In the genomic region with DNA sequence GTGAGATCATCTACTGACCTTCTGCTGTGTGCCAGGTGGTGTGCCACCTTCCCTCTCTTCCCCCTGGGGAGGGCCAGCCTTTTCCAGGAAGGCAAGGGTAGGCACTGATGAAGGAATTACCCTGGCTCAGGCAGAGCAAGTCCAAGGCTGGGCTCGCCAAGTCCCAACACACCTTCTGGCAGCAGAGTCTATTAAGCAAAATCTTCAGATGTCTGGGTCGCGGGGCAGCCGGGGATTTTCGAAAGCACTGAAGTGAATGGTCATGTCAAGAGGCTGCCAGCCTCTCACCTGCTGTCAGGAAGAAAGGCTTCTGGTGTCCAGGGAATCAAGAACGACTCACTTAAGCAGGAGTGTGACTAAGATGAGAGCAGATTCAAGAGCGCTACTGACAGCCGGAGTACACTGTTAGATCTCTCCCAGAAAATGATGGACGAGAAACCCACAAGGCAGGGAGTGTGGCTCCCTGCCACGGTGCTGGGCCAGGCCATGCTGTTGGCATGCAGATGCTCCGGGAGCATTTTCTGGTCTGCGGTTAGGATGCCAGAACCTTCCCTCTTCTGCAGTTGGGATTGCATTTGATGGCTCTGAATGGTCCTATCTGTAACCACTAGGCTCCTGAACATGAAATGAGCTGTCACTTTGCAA, we compare ENCODE assay signal across 3 cellular contexts.
TF ChIP-seq lines count a peak whose summit lies in the region.

No MANE protein-coding gene starts in this region.

TF ChIP-seq in H1, 55 proteins besides CTCF, POLR2A, EP300 and RAD21:
- TF ChIP-seq TAF1 (IDR thresholded peaks at IDR 0.05; ENCODE audit: low read depth, low read length) (no peak), YY1 (IDR thresholded peaks at IDR 0.05; ENCODE audit: low read depth, low read length) (no peak), SIX5 (IDR thresholded peaks at IDR 0.05; ENCODE audit: low read depth, low read length) (no peak), MAFK (IDR thresholded peaks at IDR 0.05; ENCODE audit: low read depth, low read length) (no peak), NANOG (IDR thresholded peaks at IDR 0.05; ENCODE audit: insufficient read depth, low read depth, low read length, poor library complexity, severe bottlenecking) (no peak), BACH1 (IDR thresholded peaks at IDR 0.05; ENCODE audit: low read length) (no peak), ASH2L (IDR thresholded peaks at IDR 0.05; ENCODE audit: low read length) (no peak)
TF ChIP-seq in H1: peak in this region for 0.

TF ChIP-seq in neural cell, 6 proteins besides CTCF, POLR2A, EP300 and RAD21:
- TF ChIP-seq POLR2AphosphoS5 (IDR thresholded peaks at IDR 0.05) (no peak), EZH2 (IDR thresholded peaks at IDR 0.05; ENCODE audit: borderline replicate concordance, insufficient read depth, low read length, poor library complexity, severe bottlenecking) (no peak), TAF1 (IDR thresholded peaks at IDR 0.05; ENCODE audit: low read depth) (no peak), SMC3 (conservative IDR thresholded peaks at IDR 0.05; ENCODE audit: poor library complexity) (no peak), MXI1 (conservative IDR thresholded peaks at IDR 0.05; ENCODE audit: poor library complexity, severe bottlenecking) (no peak)
- TF ChIP-seq, protein P1, sequence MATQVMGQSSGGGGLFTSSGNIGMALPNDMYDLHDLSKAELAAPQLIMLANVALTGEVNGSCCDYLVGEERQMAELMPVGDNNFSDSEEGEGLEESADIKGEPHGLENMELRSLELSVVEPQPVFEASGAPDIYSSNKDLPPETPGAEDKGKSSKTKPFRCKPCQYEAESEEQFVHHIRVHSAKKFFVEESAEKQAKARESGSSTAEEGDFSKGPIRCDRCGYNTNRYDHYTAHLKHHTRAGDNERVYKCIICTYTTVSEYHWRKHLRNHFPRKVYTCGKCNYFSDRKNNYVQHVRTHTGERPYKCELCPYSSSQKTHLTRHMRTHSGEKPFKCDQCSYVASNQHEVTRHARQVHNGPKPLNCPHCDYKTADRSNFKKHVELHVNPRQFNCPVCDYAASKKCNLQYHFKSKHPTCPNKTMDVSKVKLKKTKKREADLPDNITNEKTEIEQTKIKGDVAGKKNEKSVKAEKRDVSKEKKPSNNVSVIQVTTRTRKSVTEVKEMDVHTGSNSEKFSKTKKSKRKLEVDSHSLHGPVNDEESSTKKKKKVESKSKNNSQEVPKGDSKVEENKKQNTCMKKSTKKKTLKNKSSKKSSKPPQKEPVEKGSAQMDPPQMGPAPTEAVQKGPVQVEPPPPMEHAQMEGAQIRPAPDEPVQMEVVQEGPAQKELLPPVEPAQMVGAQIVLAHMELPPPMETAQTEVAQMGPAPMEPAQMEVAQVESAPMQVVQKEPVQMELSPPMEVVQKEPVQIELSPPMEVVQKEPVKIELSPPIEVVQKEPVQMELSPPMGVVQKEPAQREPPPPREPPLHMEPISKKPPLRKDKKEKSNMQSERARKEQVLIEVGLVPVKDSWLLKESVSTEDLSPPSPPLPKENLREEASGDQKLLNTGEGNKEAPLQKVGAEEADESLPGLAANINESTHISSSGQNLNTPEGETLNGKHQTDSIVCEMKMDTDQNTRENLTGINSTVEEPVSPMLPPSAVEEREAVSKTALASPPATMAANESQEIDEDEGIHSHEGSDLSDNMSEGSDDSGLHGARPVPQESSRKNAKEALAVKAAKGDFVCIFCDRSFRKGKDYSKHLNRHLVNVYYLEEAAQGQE (IDR thresholded peaks at IDR 0.05; ENCODE audit: borderline replicate concordance): no peak

TF ChIP-seq in HepG2, 621 proteins besides CTCF, POLR2A, EP300 and RAD21:
- TF ChIP-seq ZNF879 (CRISPR knock-in tag; IDR thresholded peaks at IDR 0.05): no peak
- TF ChIP-seq XBP1 (CRISPR knock-in tag; IDR thresholded peaks at IDR 0.05): no peak
- TF ChIP-seq MAFK (conservative IDR thresholded peaks at IDR 0.05 in 1 of 2, IDR thresholded peaks at IDR 0.05 in 1 of 2; ENCODE audit: low read length in 2 of 2): no peak
- no peak for TF ChIP-seq ZNF850 (CRISPR knock-in tag; conservative IDR thresholded peaks at IDR 0.05)
- TF ChIP-seq SP1 (IDR thresholded peaks at IDR 0.05): no peak
- no peak for TF ChIP-seq SP1 (CRISPR knock-in tag; IDR thresholded peaks at IDR 0.05)
- TF ChIP-seq HDAC6 (IDR thresholded peaks at IDR 0.05; ENCODE audit: low read depth, low read length): no peak
- no peak for TF ChIP-seq ZNF337 (CRISPR knock-in tag; IDR thresholded peaks at IDR 0.05; ENCODE audit: borderline replicate concordance, low read depth)
- TF ChIP-seq TCF12 (IDR thresholded peaks at IDR 0.05): no peak
- no peak for TF ChIP-seq TCF12 (CRISPR knock-in tag; IDR thresholded peaks at IDR 0.05)
- TF ChIP-seq HNRNPK (IDR thresholded peaks at IDR 0.05; ENCODE audit: low read depth, low read length, poor library complexity, severe bottlenecking): no peak
- no peak for TF ChIP-seq ARNTL (CRISPR knock-in tag; IDR thresholded peaks at IDR 0.05)
- TF ChIP-seq GATAD2A (CRISPR knock-in tag; IDR thresholded peaks at IDR 0.05): no peak
- TF ChIP-seq, protein P2, sequence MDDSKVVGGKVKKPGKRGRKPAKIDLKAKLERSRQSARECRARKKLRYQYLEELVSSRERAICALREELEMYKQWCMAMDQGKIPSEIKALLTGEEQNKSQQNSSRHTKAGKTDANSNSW (CRISPR knock-in tag; IDR thresholded peaks at IDR 0.05; ENCODE audit: borderline replicate concordance): no peak
- TF ChIP-seq ZNF768 (CRISPR knock-in tag; IDR thresholded peaks at IDR 0.05): no peak
- TF ChIP-seq NFE2 (CRISPR knock-in tag; IDR thresholded peaks at IDR 0.05): no peak
- TF ChIP-seq, protein P3, sequence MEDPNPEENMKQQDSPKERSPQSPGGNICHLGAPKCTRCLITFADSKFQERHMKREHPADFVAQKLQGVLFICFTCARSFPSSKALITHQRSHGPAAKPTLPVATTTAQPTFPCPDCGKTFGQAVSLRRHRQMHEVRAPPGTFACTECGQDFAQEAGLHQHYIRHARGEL (CRISPR knock-in tag; IDR thresholded peaks at IDR 0.05): no peak
- TF ChIP-seq HDAC1 (CRISPR knock-in tag; IDR thresholded peaks at IDR 0.05): no peak
- TF ChIP-seq TBX3 (IDR thresholded peaks at IDR 0.05; ENCODE audit: borderline replicate concordance): no peak
- TF ChIP-seq, protein P4, sequence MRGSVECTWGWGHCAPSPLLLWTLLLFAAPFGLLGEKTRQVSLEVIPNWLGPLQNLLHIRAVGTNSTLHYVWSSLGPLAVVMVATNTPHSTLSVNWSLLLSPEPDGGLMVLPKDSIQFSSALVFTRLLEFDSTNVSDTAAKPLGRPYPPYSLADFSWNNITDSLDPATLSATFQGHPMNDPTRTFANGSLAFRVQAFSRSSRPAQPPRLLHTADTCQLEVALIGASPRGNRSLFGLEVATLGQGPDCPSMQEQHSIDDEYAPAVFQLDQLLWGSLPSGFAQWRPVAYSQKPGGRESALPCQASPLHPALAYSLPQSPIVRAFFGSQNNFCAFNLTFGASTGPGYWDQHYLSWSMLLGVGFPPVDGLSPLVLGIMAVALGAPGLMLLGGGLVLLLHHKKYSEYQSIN (CRISPR knock-in tag; IDR thresholded peaks at IDR 0.05; ENCODE audit: borderline replicate concordance): no peak
